Comparison of ENCODE assay signal across 18 cellular contexts in genomic region chr7:148348466-148348865, GRCh38.
"Had no signal": no experiment of that assay in that cellular context is flagged by ENCODE, and none has a peak within 500 bp of the region (broad histone marks: within the 10 kb centered on the region; RNA-seq: fewer than 3 reads in every experiment).

No MANE protein-coding gene starts in this region.

- H3K9me3 ChIP-seq: esophagus squamous epithelium, right atrium auricular region, sigmoid colon, stomach, thoracic aorta, transverse colon had no signal

- DNase-seq: cerebellar nuclear complex; effector memory CD8-positive, alpha-beta T cell; esophagus squamous epithelium; foreskin fibroblast; kidney glomerular epithelial cell; mammary epithelial cell; posterior cingulate gyrus; sigmoid colon; stimulated activated CD4-positive, alpha-beta T cell treated with anti-CD3 and anti-CD28 coated beads, Interleukin-12 subunit alpha, Interleukin-12 subunit beta, amount 100 ng/mL, for 4 hours; stimulated activated naive CD4-positive, alpha-beta T cell; stomach; substantia nigra; transverse colon had no signal

- H3K27ac Mint-ChIP-seq: dendritic cell treated with granulocyte-macrophage colony-stimulating factor and Interleukin-4, amounts not matched to agents 40 ng/mL and 50 ng/mL, for 4 days; effector memory CD8-positive, alpha-beta T cell; natural killer cell treated with Interleukin-12 subunit alpha and Interleukin-12 subunit beta and Interleukin-15 and Interleukin-18, amount 100 ng/mL, for 72 hours had no signal

- H3K27me3 ChIP-seq: esophagus squamous epithelium, right atrium auricular region, sigmoid colon, transverse colon had no signal

- H3K36me3 ChIP-seq: esophagus squamous epithelium, right atrium auricular region, sigmoid colon, stomach, thoracic aorta, transverse colon had no signal

- H3K9me3 Mint-ChIP-seq: dendritic cell treated with granulocyte-macrophage colony-stimulating factor and Interleukin-4, amounts not matched to agents 40 ng/mL and 50 ng/mL, for 4 days; effector memory CD8-positive, alpha-beta T cell; natural killer cell treated with Interleukin-12 subunit alpha and Interleukin-12 subunit beta and Interleukin-15 and Interleukin-18, amount 100 ng/mL, for 72 hours had no signal

- H3K27ac ChIP-seq: esophagus squamous epithelium, right atrium auricular region, sigmoid colon, skin epidermis, stomach, thoracic aorta, transverse colon had no signal

- H3K36me3 Mint-ChIP-seq: natural killer cell treated with Interleukin-12 subunit alpha and Interleukin-12 subunit beta and Interleukin-15 and Interleukin-18, amount 100 ng/mL, for 72 hours had no signal

- H3K4me3 Mint-ChIP-seq: dendritic cell treated with granulocyte-macrophage colony-stimulating factor and Interleukin-4, amounts not matched to agents 40 ng/mL and 50 ng/mL, for 4 days; effector memory CD8-positive, alpha-beta T cell; natural killer cell treated with Interleukin-12 subunit alpha and Interleukin-12 subunit beta and Interleukin-15 and Interleukin-18, amount 100 ng/mL, for 72 hours had no signal

- ATAC-seq: effector memory CD8-positive, alpha-beta T cell; natural killer cell treated with Interleukin-12 subunit alpha and Interleukin-12 subunit beta and Interleukin-15 and Interleukin-18, amount 100 ng/mL, for 72 hours had no signal

- H3K4me3 ChIP-seq: esophagus squamous epithelium, right atrium auricular region, sigmoid colon, skin epidermis, stomach, thoracic aorta, transverse colon had no signal

- H3K4me1 ChIP-seq: esophagus squamous epithelium, right atrium auricular region, sigmoid colon, stomach, transverse colon had no signal
